ENCODE assay signal across 24 cellular contexts in the genomic region with DNA sequence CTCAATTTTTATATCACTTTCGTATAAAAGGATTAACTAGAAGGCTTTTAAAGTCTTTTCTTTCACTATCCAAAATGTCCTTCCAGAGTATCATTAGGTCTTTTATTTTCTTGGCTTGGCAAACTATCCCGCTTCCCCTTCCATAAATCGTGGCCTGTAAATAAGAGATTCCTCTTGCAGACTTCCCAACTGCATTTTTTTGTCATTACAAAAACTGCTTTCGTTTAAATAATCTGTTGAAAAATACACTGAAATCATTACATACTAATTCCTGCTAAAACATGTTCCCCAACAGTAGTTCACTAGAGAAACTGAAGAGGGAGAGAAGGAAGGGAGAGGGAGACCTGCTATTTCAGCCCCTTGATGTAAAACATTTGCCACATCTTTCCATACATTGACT. TPM values are rescaled to one million over a fixed set of nuclear protein-coding genes. Genes with fewer than 3 reads are reported as not detected.
A peak's percentile ranks its signal among the peaks of the same experiment; 100 is the strongest.
DNase-seq lines count a peak whose midpoint lies in the region; ATAC-seq and TF ChIP-seq lines count a peak whose summit lies in the region.
"Had no signal": no experiment of that assay in that cellular context is flagged by ENCODE, and none has a peak within 500 bp of the region (broad histone marks: within the 10 kb centered on the region; RNA-seq: fewer than 3 reads in every experiment).

No MANE protein-coding gene starts in this region.

- no peaks in the 10 kb centered on the region for H3K9me3 ChIP-seq in right cardiac atrium (ENCODE audit: control insufficient read depth, low read length)
- H3K9me3 ChIP-seq: SJCRH30 had no signal

- TF ChIP-seq CTCF in BJ (IDR thresholded peaks at IDR 0.05; ENCODE audit: insufficient read depth, low read depth, low read length) (no peak; the same call in 1 of the 2 replicates), WI38 (IDR thresholded peaks at IDR 0.05; ENCODE audit: low read depth, low read length) (no peak), fibroblast of mammary gland (conservative IDR thresholded peaks at IDR 0.05; ENCODE audit: control insufficient read depth, insufficient read depth, low read depth, low read length) (no peak)

- POLR2A ChIA-PET in BJ (lab: Charles Lee), result no interaction called here

- 49% methylated on average over 4 of the region's 4 CpGs for WGBS in right cardiac atrium

- H3K4me3 ChIP-seq in BJ (ENCODE audit: low read depth, low read length) (no peak overlapping the region), WI38 (ENCODE audit: low read depth, low read length) (peak overlapping the region; percentile 8; the same call in 1 of the 2 replicates), fibroblast of mammary gland (ENCODE audit: control insufficient read depth, low read depth, low read length) (no peak overlapping the region), skeletal muscle cell (ENCODE audit: low read depth, low read length) (no peak overlapping the region), right cardiac atrium (ENCODE audit: low read length) (no peak overlapping the region)
- H3K4me3 ChIP-seq: lung, SJCRH30 had no signal

- H3K27me3 ChIP-seq in BJ (ENCODE audit: control insufficient read depth, insufficient read depth, low read length), result peaks cover 10% of the 10 kb centered on the region
- no peaks in the 10 kb centered on the region for H3K27me3 ChIP-seq in right cardiac atrium (ENCODE audit: control insufficient read depth, insufficient read depth)
- H3K27me3 ChIP-seq: SJCRH30 had no signal

- no peaks in the 10 kb centered on the region for H3K36me3 ChIP-seq in BJ (ENCODE audit: control insufficient read depth, insufficient read depth, low read length)
- H3K36me3 ChIP-seq: SJCRH30 had no signal

- DNase-seq in BJ (ENCODE audit: low read depth), result peak; percentile 72
- DNase-seq in fibroblast of mammary gland (ENCODE audit: low read depth), result peak; percentile 72
- peak; percentile 57 for DNase-seq in skeletal muscle cell (ENCODE audit: low read depth)
- DNase-seq in CD1c-positive myeloid dendritic cell (ENCODE audit: extremely low spot score), result no peak
- DNase-seq in activated CD8-positive, alpha-beta memory T cell treated with anti-CD3 and anti-CD28 coated beads, Interleukin-2, amount 10 ng/mL, durations not matched to agents 7 days and 5 days, result no peak
- no peak for DNase-seq in right cardiac atrium
- DNase-seq: activated CD4-positive, alpha-beta T cell treated with anti-CD3 and anti-CD28 coated beads, Interleukin-2, amount 50 U/mL, for 48 hours; activated gamma-delta T cell treated with Interleukin-2 at 50 U/mL for 16 hours; activated T-cell treated with anti-CD3 and anti-CD28 coated beads for 4 hours; amniotic stem cell; CD8-positive, alpha-beta T cell; effector memory CD4-positive, alpha-beta T cell; H7; kidney; NCI-H1092; NCI-H2081; NCI-H446 treated with DMSO at 0.1 percent for 48 hours; occipital lobe; retina; SJCRH30 had no signal

- H3K27me3 Mint-ChIP-seq in activated CD8-positive, alpha-beta memory T cell treated with anti-CD3 and anti-CD28 coated beads, Interleukin-2, amount 10 ng/mL, durations not matched to agents 7 days and 5 days, result peaks cover 14% of the 10 kb centered on the region

- intact Hi-C loops in right cardiac atrium (cut with DNase I), result no loop called here

- no peaks in the 10 kb centered on the region for H3K36me3 Mint-ChIP-seq in activated CD8-positive, alpha-beta memory T cell treated with anti-CD3 and anti-CD28 coated beads, Interleukin-2, amount 10 ng/mL, durations not matched to agents 7 days and 5 days
- H3K36me3 Mint-ChIP-seq: CD8-positive, alpha-beta T cell had no signal

- no peaks in the 10 kb centered on the region for H3K9me3 Mint-ChIP-seq in activated CD8-positive, alpha-beta memory T cell treated with anti-CD3 and anti-CD28 coated beads, Interleukin-2, amount 10 ng/mL, durations not matched to agents 7 days and 5 days (ENCODE audit: low read depth)
- H3K9me3 Mint-ChIP-seq: CD8-positive, alpha-beta T cell; T-helper 1 cell treated with Interleukin-12 subunit alpha and Interleukin-12 subunit beta and Interleukin-4 antibody, amounts not matched to agents 30 μg/mL and 1 μg/mL, for 36 hours had no signal

- CTCF ChIA-PET in BJ (lab: Yijun Ruan, JAX), result interaction anchor here (1.6 kb wide), 1 partner anchor 11 kb away, joined by 3 read pairs; no protein-coding TSS in a partner anchor
- CTCF ChIA-PET in activated CD8-positive, alpha-beta memory T cell treated with anti-CD3 and anti-CD28 coated beads, Interleukin-2, amount 10 ng/mL, durations not matched to agents 7 days and 5 days (lab: Charles Lee), result no interaction called here

- H3K27ac ChIP-seq in right cardiac atrium (ENCODE audit: low read length), result no peak overlapping the region
- H3K27ac ChIP-seq: SJCRH30 had no signal

- no peak overlapping the region for H3K4me3 Mint-ChIP-seq in activated CD8-positive, alpha-beta memory T cell treated with anti-CD3 and anti-CD28 coated beads, Interleukin-2, amount 10 ng/mL, durations not matched to agents 7 days and 5 days
- H3K4me3 Mint-ChIP-seq: CD8-positive, alpha-beta T cell; T-helper 1 cell treated with Interleukin-12 subunit alpha and Interleukin-12 subunit beta and Interleukin-4 antibody, amounts not matched to agents 30 μg/mL and 1 μg/mL, for 36 hours had no signal

- no peaks in the 10 kb centered on the region for H3K4me1 ChIP-seq in right cardiac atrium (ENCODE audit: control insufficient read depth, insufficient read depth, low read length)

- ATAC-seq in HG02870 (IDR thresholded peaks at IDR 0.05; ENCODE audit: unreplicated experiment) (no peak), right cardiac atrium (no peak)
- no peak for ATAC-seq in activated CD8-positive, alpha-beta memory T cell treated with anti-CD3 and anti-CD28 coated beads, Interleukin-2, amount 10 ng/mL, durations not matched to agents 7 days and 5 days
- ATAC-seq: CD8-positive, alpha-beta T cell had no signal

- no peaks in the 10 kb centered on the region for H3K4me1 Mint-ChIP-seq in activated CD8-positive, alpha-beta memory T cell treated with anti-CD3 and anti-CD28 coated beads, Interleukin-2, amount 10 ng/mL, durations not matched to agents 7 days and 5 days

- no peak overlapping the region for H3K27ac Mint-ChIP-seq in activated CD8-positive, alpha-beta memory T cell treated with anti-CD3 and anti-CD28 coated beads, Interleukin-2, amount 10 ng/mL, durations not matched to agents 7 days and 5 days
- H3K27ac Mint-ChIP-seq: CD8-positive, alpha-beta T cell; T-helper 1 cell treated with Interleukin-12 subunit alpha and Interleukin-12 subunit beta and Interleukin-4 antibody, amounts not matched to agents 30 μg/mL and 1 μg/mL, for 36 hours had no signal

RNA-seq across cellular contexts. Expression of gene STK17A, which starts 48.8 kb away (rescaled TPM):
- 12.3 and 26.5 TPM in 2 replicates for polyA plus RNA-seq in BJ (2011; rRNA removed)
- 6.4 and 10.3 TPM in 2 replicates for polyA minus RNA-seq in BJ (2011; rRNA and poly(A)+ RNA removed)
- 10 to 100 TPM; 84.9 to 86.1 TPM for total RNA-seq in activated CD8-positive, alpha-beta memory T cell treated with anti-CD3 and anti-CD28 coated beads, Interleukin-2, amount 10 ng/mL, durations not matched to agents 7 days and 5 days
- total RNA-seq in right cardiac atrium, result 10 to 100 TPM; 15.7 to 43.3 (median 35.0) TPM
- 22.1 TPM for polyA plus RNA-seq in right cardiac atrium

Comparison
In these comparisons a context has a peak if more than half of its experiments do, and no peak if none do; other contexts are left out.
1. DNase-seq: peak in BJ (single experiment), fibroblast of mammary gland (single experiment) and skeletal muscle cell (single experiment); none in CD1c-positive myeloid dendritic cell (single experiment), activated CD8-positive, alpha-beta memory T cell treated with anti-CD3 and anti-CD28 coated beads, Interleukin-2, amount 10 ng/mL, durations not matched to agents 7 days and 5 days (single experiment) and right cardiac atrium (0 of 3).